In the genomic region with DNA sequence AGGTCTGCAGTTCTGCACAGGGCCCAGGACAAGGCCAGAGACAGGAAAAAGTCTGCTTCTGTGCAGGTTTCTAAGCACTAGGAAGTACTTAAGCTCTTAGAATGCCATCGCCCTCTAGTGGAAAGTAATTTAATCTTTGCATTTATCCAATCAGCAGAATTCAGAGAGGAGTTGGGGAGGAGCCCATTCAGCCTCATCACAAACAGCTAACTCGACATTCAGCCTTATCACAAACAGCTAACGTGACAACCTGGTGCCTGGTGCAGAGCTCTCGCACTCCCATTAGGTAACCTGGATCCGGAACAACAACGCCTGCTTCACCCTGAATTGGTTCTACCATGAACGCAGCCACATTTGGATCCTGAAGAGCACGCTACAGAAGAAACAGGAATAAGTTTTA, we compare ENCODE assay signal across 8 cellular contexts. TPM values are rescaled to one million over a fixed set of nuclear protein-coding genes. Genes with fewer than 3 reads are reported as not detected.
DNase-seq lines count a peak whose midpoint lies in the region; ATAC-seq, FAIRE-seq and TF ChIP-seq lines count a peak whose summit lies in the region.

No MANE protein-coding gene starts in this region.

- no peaks in the 10 kb centered on the region for H3K9me3 Mint-ChIP-seq in type B pancreatic cell

- H3K9ac ChIP-seq in liver (ENCODE audit: low read depth in 1 of 2, low read length in 2 of 2) = no peak overlapping the region

- peak; percentile 57 for TF ChIP-seq CTCF in liver (IDR thresholded peaks at IDR 0.05; ENCODE audit: low read depth, low read length, missing input control)
- TF ChIP-seq CTCF in type B pancreatic cell (conservative IDR thresholded peaks at IDR 0.05) = peak; percentile 80

- peaks cover 32% of the 10 kb centered on the region for H3K36me3 Mint-ChIP-seq in type B pancreatic cell

- peaks cover 8% of the 10 kb centered on the region for H3K4me1 Mint-ChIP-seq in type B pancreatic cell (ENCODE audit: unreplicated experiment)

- ATAC-seq in HG02759 (IDR thresholded peaks at IDR 0.05; ENCODE audit: unreplicated experiment) = peak; percentile 91

- peak overlapping the region; percentile 68 for H3K27ac Mint-ChIP-seq in type B pancreatic cell

- TF ChIP-seq RAD21 in liver (IDR thresholded peaks at IDR 0.05) = peak; percentile 83 to 85

- H3K36me3 ChIP-seq in SJCRH30 = peaks cover 55% of the 10 kb centered on the region
- peaks cover 0 to 26% (median 16%) of the 10 kb centered on the region in 4 donors for H3K36me3 ChIP-seq in liver (ENCODE audit: control insufficient read depth in 4 of 4, insufficient read depth in 3 of 4, low read depth in 1 of 4, low read length in 3 of 4)

- no peak overlapping the region for H3K27ac ChIP-seq in SJCRH30
- no peak overlapping the region for H3K27ac ChIP-seq in liver (ENCODE audit: low read depth in 1 of 2, low read length in 2 of 2)

- H3K27me3 Mint-ChIP-seq in type B pancreatic cell = no peaks in the 10 kb centered on the region

- H3K9me3 ChIP-seq in SJCRH30 (replicated peaks) (no peaks in the 10 kb centered on the region), liver (ENCODE audit: control insufficient read depth in 4 of 4, low read length in 3 of 4) (no peaks in the 10 kb centered on the region)

- H3K4me3 Mint-ChIP-seq in type B pancreatic cell = no peak overlapping the region

- WGBS in liver = 53% methylated on average over 8 of the region's 8 CpGs

- H3K4me3 ChIP-seq in SJCRH30 = no peak overlapping the region
- H3K4me3 ChIP-seq in liver (ENCODE audit: low read depth in 1 of 3, low read length in 3 of 3) = no peak overlapping the region

- peak; percentile 88 for FAIRE-seq in GM12891 (lab: Jason Lieb, UNC)

- no peak for TF ChIP-seq POLR2A in GM12891 (IDR thresholded peaks at IDR 0.05; ENCODE audit: low read depth, low read length)

- H3K4me1 ChIP-seq in SJCRH30 = no peaks in the 10 kb centered on the region
- H3K4me1 ChIP-seq in liver (ENCODE audit: control insufficient read depth in 4 of 4, insufficient read depth in 4 of 4, low read length in 3 of 4) = peaks cover 0 to 9% (median 6%) of the 10 kb centered on the region in 4 donors

- no peaks in the 10 kb centered on the region for H3K27me3 ChIP-seq in SJCRH30
- H3K27me3 ChIP-seq in liver (ENCODE audit: control insufficient read depth in 4 of 4, insufficient read depth in 4 of 4, low read length in 3 of 4) = no peaks in the 10 kb centered on the region

- DNase-seq in AG08396 (ENCODE audit: low spot score) (peak; percentile 68), GM12891 (ENCODE audit: insufficient read length, low spot score) (peak; percentile 54), NCI-H1092 treated with DMSO at 0.1 percent for 48 hours (lab: John Stamatoyannopoulos, UW) (peak; percentile 46), SJCRH30 (peak; percentile 19 to 84), cerebellum (ENCODE audit: low spot score) (peak; percentile 64), type B pancreatic cell (ENCODE audit: extremely low spot score, unreplicated experiment) (no peak)

TF ChIP-seq in GM12891, 5 proteins besides CTCF, POLR2A, EP300 and RAD21:
- no peak for TF ChIP-seq POU2F2 (IDR thresholded peaks at IDR 0.05; ENCODE audit: low read depth, low read length)
- TF ChIP-seq POLR2AphosphoS5 (IDR thresholded peaks at IDR 0.05; ENCODE audit: low read depth, low read length) = no peak
- no peak for TF ChIP-seq TAF1 (IDR thresholded peaks at IDR 0.05; ENCODE audit: low read depth, low read length)
- TF ChIP-seq SPI1 (IDR thresholded peaks at IDR 0.05; ENCODE audit: low read depth, low read length) = no peak
- no peak for TF ChIP-seq PAX5 (IDR thresholded peaks at IDR 0.05; ENCODE audit: insufficient read depth, low read length, severe bottlenecking)

TF ChIP-seq in liver, 16 proteins besides CTCF, POLR2A, EP300 and RAD21:
- no peak for TF ChIP-seq RXRA (IDR thresholded peaks at IDR 0.05)
- TF ChIP-seq SP1 (IDR thresholded peaks at IDR 0.05) = peak; percentile 11

RNA-seq across cellular contexts. Expression of a gene that starts 15.2 kb away (rescaled TPM):
- 5.1 TPM for polyA plus RNA-seq in GM12891 (2012; ENCODE audit: low read depth, missing spikeins)
- total RNA-seq in SJCRH30 (2014; rRNA removed; shearing (Covaris generic)) = 99.3 and 99.4 TPM in 2 replicates
- 73.3 TPM for total RNA-seq in cerebellum
- 100 to 1,000 TPM in 1 of 2 donors, 10 to 100 TPM in 1; 67.8 to 255 TPM for total RNA-seq in liver
- polyA plus RNA-seq in liver = 10 to 100 TPM; 25.1 to 70.4 TPM
- 83.4 and 144 TPM in 2 replicates for total RNA-seq in type B pancreatic cell (ENCODE audit: low replicate concordance)

RNA-seq across cellular contexts. Expression of a gene that starts 46.3 kb away (rescaled TPM):
- not detected for polyA plus RNA-seq in GM12891 (2012; ENCODE audit: low read depth, missing spikeins)
- 0.24 and 0.56 TPM in 2 replicates for total RNA-seq in SJCRH30 (2014; rRNA removed; shearing (Covaris generic))
- 0.54 TPM for total RNA-seq in cerebellum
- total RNA-seq in liver = not detected
- polyA plus RNA-seq in liver = not detected
- total RNA-seq in type B pancreatic cell (ENCODE audit: low replicate concordance) = 0.29 and 0.48 TPM in 2 replicates

RNA-seq across cellular contexts. Expression of a gene that starts 58.1 kb away (rescaled TPM):
- polyA plus RNA-seq in GM12891 (2012; ENCODE audit: low read depth, missing spikeins) = 9.8 TPM
- total RNA-seq in SJCRH30 (2014; rRNA removed; shearing (Covaris generic)) = 2.6 and 2.9 TPM in 2 replicates
- total RNA-seq in cerebellum (8.1 TPM), liver (10 to 100 TPM; 15.9 to 25.7 TPM), type B pancreatic cell (ENCODE audit: low replicate concordance) (12.7 and 13.6 TPM in 2 replicates)
- polyA plus RNA-seq in liver = 10 to 100 TPM; 26.7 to 39.9 TPM
